7 cellular contexts compared by ENCODE assay signal in genomic region chr1:231337043-231337471, GRCh38. TPM values are rescaled to one million over a fixed set of nuclear protein-coding genes. Genes with fewer than 3 reads are reported as not detected.
DNase-seq lines count a peak whose midpoint lies in the region; ATAC-seq lines count a peak whose summit lies in the region.

No MANE protein-coding gene starts in this region.

- no peaks in the 10 kb centered on the region for H3K27me3 ChIP-seq in skeletal muscle satellite cell (ENCODE audit: control insufficient read depth, insufficient read depth, low read length)

- no peaks in the 10 kb centered on the region for H3K27me3 Mint-ChIP-seq in activated T-cell treated with anti-CD3 and anti-CD28 coated beads, Interleukin-2, amount 50 U/mL, for 72 hours (ENCODE audit: low read depth)

- H3K4me3 ChIP-seq in skeletal muscle satellite cell (ENCODE audit: low read length), result peak overlapping the region; percentile 91

- no peak for DNase-seq in activated T-cell treated with anti-CD3 and anti-CD28 coated beads, Interleukin-2, amount 50 U/mL, for 72 hours
- DNase-seq in hepatic stellate cell (ENCODE audit: low spot score) (peak; percentile 23), NCI-H2081 (lab: John Stamatoyannopoulos, UW) (no peak)
- no peak for DNase-seq in activated CD8-positive, alpha-beta memory T cell treated with anti-CD3 and anti-CD28 coated beads for 24 hours

- H3K9me3 ChIP-seq in skeletal muscle satellite cell (replicated peaks; ENCODE audit: low read length), result no peaks in the 10 kb centered on the region

- H3K4me2 ChIP-seq in skeletal muscle satellite cell (ENCODE audit: low read length), result peak overlapping the region; percentile 98

- H3K9ac ChIP-seq in skeletal muscle satellite cell (ENCODE audit: low read depth, low read length), result peak overlapping the region; percentile 95

- peaks cover 8 to 28% of the 10 kb centered on the region in 2 donors for H3K36me3 Mint-ChIP-seq in activated T-cell treated with anti-CD3 and anti-CD28 coated beads, Interleukin-2, amount 50 U/mL, for 72 hours (ENCODE audit: insufficient read depth in 2 of 2)

- ATAC-seq in GM19351 (IDR thresholded peaks at IDR 0.05; ENCODE audit: unreplicated experiment) (peak; percentile 13), HG03139 (IDR thresholded peaks at IDR 0.05; ENCODE audit: unreplicated experiment) (peak; percentile 4)
- ATAC-seq in activated T-cell treated with anti-CD3 and anti-CD28 coated beads, Interleukin-2, amount 50 U/mL, for 72 hours (replicated peaks in 1 of 2), result peak in 1 of 2 donors; percentile 1

- H3K4me1 Mint-ChIP-seq in activated T-cell treated with anti-CD3 and anti-CD28 coated beads, Interleukin-2, amount 50 U/mL, for 72 hours (ENCODE audit: low read depth), result peaks cover 66% of the 10 kb centered on the region

- H3K4me3 Mint-ChIP-seq in activated T-cell treated with anti-CD3 and anti-CD28 coated beads, Interleukin-2, amount 50 U/mL, for 72 hours, result peak overlapping the region; percentile 88 to 93

- peaks cover 37% of the 10 kb centered on the region for H3K4me1 ChIP-seq in skeletal muscle satellite cell (ENCODE audit: control insufficient read depth, insufficient read depth, low read length)

- peaks cover 16% of the 10 kb centered on the region for H3K36me3 ChIP-seq in skeletal muscle satellite cell (ENCODE audit: insufficient read depth, low read length)

- H3K27ac Mint-ChIP-seq in activated T-cell treated with anti-CD3 and anti-CD28 coated beads, Interleukin-2, amount 50 U/mL, for 72 hours, result peak overlapping the region; percentile 99

- no peaks in the 10 kb centered on the region for H3K9me3 Mint-ChIP-seq in activated T-cell treated with anti-CD3 and anti-CD28 coated beads, Interleukin-2, amount 50 U/mL, for 72 hours

RNA-seq across cellular contexts. Expression of gene EXOC8, which starts 0.6 kb away (rescaled TPM):
- 10 to 100 TPM; 17.2 to 19.2 TPM for total RNA-seq in activated T-cell treated with anti-CD3 and anti-CD28 coated beads, Interleukin-2, amount 50 U/mL, for 72 hours
- total RNA-seq in skeletal muscle satellite cell (2012; rRNA removed), result 12.2 and 12.9 TPM in 2 replicates

RNA-seq across cellular contexts. Expression of gene SPRTN, which starts 1.0 kb away (rescaled TPM):
- 10 to 100 TPM in 1 of 2 donors, 1 to 10 TPM in 1; 9.6 to 10.4 TPM for total RNA-seq in activated T-cell treated with anti-CD3 and anti-CD28 coated beads, Interleukin-2, amount 50 U/mL, for 72 hours
- total RNA-seq in skeletal muscle satellite cell (2012; rRNA removed), result 8.3 and 15.0 TPM in 2 replicates
